10 cellular contexts compared by ENCODE assay signal in genomic region chr1:44616991-44617702, GRCh38. TPM values are rescaled to one million over a fixed set of nuclear protein-coding genes. Genes with fewer than 3 reads are reported as not detected.
DNase-seq lines count a peak whose midpoint lies in the region; ATAC-seq and TF ChIP-seq lines count a peak whose summit lies in the region.
"Had no signal": no experiment of that assay in that cellular context is flagged by ENCODE, and none has a peak within 500 bp of the region (broad histone marks: within the 10 kb centered on the region; RNA-seq: fewer than 3 reads in every experiment).

No MANE protein-coding gene starts in this region.

- H3K36me3 ChIP-seq in SJSA1 (no peaks in the 10 kb centered on the region), neural progenitor cell (no peaks in the 10 kb centered on the region)

- peak overlapping the region; percentile 73 for H3K4me3 Mint-ChIP-seq in neural progenitor cell

- H4K20me1 ChIP-seq in neural progenitor cell (ENCODE audit: low read depth): peaks cover 6% of the 10 kb centered on the region

- H3K27me3 ChIP-seq in SJSA1 (replicated peaks): peaks cover 35% of the 10 kb centered on the region
- H3K27me3 ChIP-seq in neural progenitor cell: peaks cover 68% of the 10 kb centered on the region

- H3F3A ChIP-seq in neural progenitor cell (ENCODE audit: low read depth): no peaks in the 10 kb centered on the region

- no peak overlapping the region for H3K27ac Mint-ChIP-seq in neural progenitor cell

- peak overlapping the region; percentile 82 for H3K4me2 ChIP-seq in neural progenitor cell

- no peak for ATAC-seq in HG02938 (IDR thresholded peaks at IDR 0.05; ENCODE audit: unreplicated experiment)
- ATAC-seq in GM21717 (IDR thresholded peaks at IDR 0.05; ENCODE audit: unreplicated experiment): no peak

- H3K27ac ChIP-seq in SJSA1 (no peak overlapping the region), neural progenitor cell (no peak overlapping the region)

- H3K27me3 Mint-ChIP-seq in neural progenitor cell (ENCODE audit: insufficient read depth, low read depth): peaks cover 25% of the 10 kb centered on the region

- no peak overlapping the region for H2AFZ ChIP-seq in neural progenitor cell (replicated peaks)

- no peaks in the 10 kb centered on the region for H3K79me2 ChIP-seq in neural progenitor cell (ENCODE audit: low read depth)

- TF ChIP-seq CTCF in fibroblast of villous mesenchyme (IDR thresholded peaks at IDR 0.05; ENCODE audit: insufficient read depth, low read depth, low read length): no peak
- no peak for TF ChIP-seq CTCF in neural progenitor cell (IDR thresholded peaks at IDR 0.05)

- peaks cover 17% of the 10 kb centered on the region for H3K4me1 Mint-ChIP-seq in neural progenitor cell

- H3K9me3 Mint-ChIP-seq in neural progenitor cell: no peaks in the 10 kb centered on the region

- H3K9me3 ChIP-seq in SJSA1 (replicated peaks) (0 out of 2 replicates have a peak, but pooled peaks cover 3% of the 10 kb centered on the region), neural progenitor cell (ENCODE audit: low read depth) (no peaks in the 10 kb centered on the region)

- H3K4me3 ChIP-seq in SJSA1 (peak overlapping the region; percentile 23), fibroblast of villous mesenchyme (ENCODE audit: low read depth, low read length) (peak overlapping the region; percentile 41), neural progenitor cell (peak overlapping the region; percentile 46)

- H3K36me3 Mint-ChIP-seq in neural progenitor cell: peaks cover 4% of the 10 kb centered on the region

- DNase-seq in AG08396 (ENCODE audit: low spot score): peak; percentile 95
- peak in 1 of 2 experiments; percentile 12 for DNase-seq in SJSA1 (ENCODE audit: low read depth in 1 of 2, low spot score in 2 of 2)
- DNase-seq in fibroblast of villous mesenchyme (ENCODE audit: low read depth): peak; percentile 14
- peak; percentile 56 for DNase-seq in neural progenitor cell (ENCODE audit: low spot score)
- no peak for DNase-seq in NCI-H446 treated with DMSO at 0.1 percent for 48 hours (lab: John Stamatoyannopoulos, UW)
- no peak for DNase-seq in occipital lobe (lab: John Stamatoyannopoulos, UW)
- DNase-seq: activated CD4-positive, alpha-beta T cell treated with anti-CD3 and anti-CD28 coated beads, Interleukin-2, amount 50 U/mL, for 48 hours; NCI-H146 had no signal

- no peak overlapping the region for H3K9ac ChIP-seq in neural progenitor cell

- H3K4me1 ChIP-seq in SJSA1 (replicated peaks) (peaks cover 8% of the 10 kb centered on the region), neural progenitor cell (peaks cover 4% of the 10 kb centered on the region)

RNA-seq across cellular contexts. Expression of gene TMEM53, which starts 57.1 kb away (rescaled TPM):
- 1.6 and 17.2 TPM in 2 replicates for total RNA-seq in SJSA1 (2014; rRNA removed; shearing (Covaris generic))
- total RNA-seq in fibroblast of villous mesenchyme: 6.4 and 7.3 TPM in 2 replicates
- total RNA-seq in neural progenitor cell (ENCODE audit: low replicate concordance): 5.0 and 6.7 TPM in 2 replicates
- total RNA-seq in occipital lobe: 3.7 TPM

RNA-seq across cellular contexts. Expression of gene ARMH1, which starts 57.4 kb away (rescaled TPM):
- total RNA-seq in SJSA1 (2014; rRNA removed; shearing (Covaris generic)): not detected in 2 replicates
- 0.32 and 0.43 TPM in 2 replicates for total RNA-seq in fibroblast of villous mesenchyme
- total RNA-seq in neural progenitor cell (ENCODE audit: low replicate concordance): 3.6 and 11.4 TPM in 2 replicates
- 2.8 TPM for total RNA-seq in occipital lobe

Comparison
In these comparisons a context has a peak if more than half of its experiments do, and no peak if none do; other contexts are left out.
1. DNase-seq: peak in AG08396 (single experiment), fibroblast of villous mesenchyme (single experiment) and neural progenitor cell (single experiment); none in NCI-H446 treated with DMSO at 0.1 percent for 48 hours (single experiment) and occipital lobe (single experiment).
2. Peak in every context shown above with its lines, with median percentiles within 50 percentile points of each other: H3K4me3 ChIP-seq.